In genomic region chr15:33282226-33283020, GRCh38 we compare ENCODE assay signal across 25 cellular contexts. TPM values are rescaled to one million over a fixed set of nuclear protein-coding genes. Genes with fewer than 3 reads are reported as not detected.
DNase-seq lines count a peak whose midpoint lies in the region; ATAC-seq and TF ChIP-seq lines count a peak whose summit lies in the region.
"Had no signal": no experiment of that assay in that cellular context is flagged by ENCODE, and none has a peak within 500 bp of the region (broad histone marks: within the 10 kb centered on the region; RNA-seq: fewer than 3 reads in every experiment).

No MANE protein-coding gene starts in this region.

- H3K9me3 Mint-ChIP-seq in MCF 10A (ENCODE audit: unreplicated experiment): no peaks in the 10 kb centered on the region
- no peaks in the 10 kb centered on the region for H3K9me3 Mint-ChIP-seq in nephron progenitor cell
- H3K9me3 Mint-ChIP-seq in activated naive CD4-positive, alpha-beta T cell treated with anti-CD3 and anti-CD28 coated beads, Interleukin-2, amount 50 U/mL, for 72 hours: no peaks in the 10 kb centered on the region
- H3K9me3 Mint-ChIP-seq: IgD-negative memory B cell had no signal

- H3K36me3 ChIP-seq in breast epithelium: no peaks in the 10 kb centered on the region
- no peaks in the 10 kb centered on the region for H3K36me3 ChIP-seq in hepatocyte (replicated peaks; ENCODE audit: insufficient read depth, low read depth)
- H3K36me3 ChIP-seq: BE2C had no signal

- H3K4me3 ChIP-seq in breast epithelium (no peak overlapping the region), dorsolateral prefrontal cortex (no peak overlapping the region), hepatocyte (no peak overlapping the region)

- H3K79me2 ChIP-seq in hepatocyte: no peaks in the 10 kb centered on the region

- peaks cover 18% of the 10 kb centered on the region for H3K4me1 Mint-ChIP-seq in MCF 10A (ENCODE audit: insufficient read depth, unreplicated experiment)
- H3K4me1 Mint-ChIP-seq in nephron progenitor cell: peaks cover 8% of the 10 kb centered on the region
- H3K4me1 Mint-ChIP-seq: CD4-positive, CD25-positive, alpha-beta regulatory T cell; IgD-negative memory B cell had no signal

- no peaks in the 10 kb centered on the region for H3K9me3 ChIP-seq in breast epithelium
- H3K9me3 ChIP-seq in hepatocyte (ENCODE audit: low read depth): no peaks in the 10 kb centered on the region
- H3K9me3 ChIP-seq: BE2C had no signal

- intact Hi-C loops in MCF 10A (cut with micrococcal nuclease): no loop called here
- intact Hi-C loops in breast epithelium (cut with DNase I; ENCODE audit: low total_unique reads): no loop called here
- intact Hi-C loops in dorsolateral prefrontal cortex (cut with DNase I): no loop called here

- no TSS peak for BruUV-seq in MCF 10A (replicated peaks; lab: Mats Ljungman, UMichigan)

- ATAC-seq in activated naive CD4-positive, alpha-beta T cell treated with anti-CD3 and anti-CD28 coated beads, Interleukin-2, amount 50 U/mL, for 72 hours: no peak
- ATAC-seq in GM21367 (IDR thresholded peaks at IDR 0.05; ENCODE audit: unreplicated experiment): no peak

- WGBS in hepatocyte (ENCODE audit: low lambda C conversion rate, missing lambda C conversion rate): 86% methylated on average over 6 of the region's 6 CpGs

- no peak overlapping the region for H3K27ac ChIP-seq in breast epithelium
- H3K27ac ChIP-seq in dorsolateral prefrontal cortex: peak overlapping the region in 33 of 59 donors; percentile 13 to 97 (median 82)
- no peak overlapping the region for H3K27ac ChIP-seq in hepatocyte
- H3K27ac ChIP-seq: 22Rv1, HL-60, KMS-11 had no signal

- H3K27me3 Mint-ChIP-seq in MCF 10A (ENCODE audit: insufficient read depth, unreplicated experiment): no peaks in the 10 kb centered on the region
- no peaks in the 10 kb centered on the region for H3K27me3 Mint-ChIP-seq in nephron progenitor cell (ENCODE audit: low read depth, poor library complexity)

- H3K27ac Mint-ChIP-seq in MCF 10A (ENCODE audit: low read depth, unreplicated experiment) (peak overlapping the region; percentile 73), nephron progenitor cell (peak overlapping the region; percentile 40)
- peak overlapping the region in 1 of 2 donors; percentile 50 for H3K27ac Mint-ChIP-seq in activated naive CD4-positive, alpha-beta T cell treated with anti-CD3 and anti-CD28 coated beads, Interleukin-2, amount 50 U/mL, for 72 hours
- H3K27ac Mint-ChIP-seq: CD4-positive, CD25-positive, alpha-beta regulatory T cell; IgD-negative memory B cell had no signal

- TF ChIP-seq POLR2A in breast epithelium (IDR thresholded peaks at IDR 0.05): no peak

- TF ChIP-seq CTCF in MCF 10A (IDR thresholded peaks at IDR 0.05; ENCODE audit: unreplicated experiment) (no peak), breast epithelium (IDR thresholded peaks at IDR 0.05) (no peak), dorsolateral prefrontal cortex (IDR thresholded peaks at IDR 0.05 in 54 of 56, conservative IDR thresholded peaks at IDR 0.05 in 2 of 56; ENCODE audit: low read depth in 1 of 56, partially characterized antibody in 56 of 56) (no peak), nephron progenitor cell (IDR thresholded peaks at IDR 0.05) (no peak), hepatocyte (IDR thresholded peaks at IDR 0.05; ENCODE audit: poor library complexity) (no peak)

- no peaks in the 10 kb centered on the region for H3K9me2 ChIP-seq in hepatocyte (replicated peaks; ENCODE audit: insufficient read depth)

- no peaks in the 10 kb centered on the region for H4K20me1 ChIP-seq in hepatocyte (ENCODE audit: insufficient read depth, poor library complexity, severe bottlenecking)

- H2AFZ ChIP-seq in hepatocyte: no peak overlapping the region

- H3K4me1 ChIP-seq in breast epithelium (no peaks in the 10 kb centered on the region), hepatocyte (ENCODE audit: insufficient read depth) (no peaks in the 10 kb centered on the region)
- H3K4me1 ChIP-seq: BE2C had no signal

- DNase-seq in MCF 10A (ENCODE audit: unreplicated experiment): no peak
- DNase-seq in breast epithelium (ENCODE audit: low spot score in 2 of 2): no peak
- DNase-seq in dorsolateral prefrontal cortex: no peak
- no peak for DNase-seq in nephron progenitor cell
- no peak for DNase-seq in activated naive CD4-positive, alpha-beta T cell treated with anti-CD3 and anti-CD28 coated beads, Interleukin-2, amount 50 U/mL, for 72 hours (ENCODE audit: low spot score in 2 of 2)
- no peak for DNase-seq in hepatocyte (ENCODE audit: low spot score)
- DNase-seq in AG08396 (ENCODE audit: low spot score): no peak
- DNase-seq: BE2C; CD4-positive, CD25-positive, alpha-beta regulatory T cell; DMS153; DND-41; NCI-H1092; NCI-H1417 treated with DMSO at 0.1 percent for 48 hours; NCI-H1694 treated with DMSO at 0.1 percent for 48 hours; NCI-H2081 treated with DMSO at 0.1 percent for 48 hours; NCI-H2171; NCI-H524 treated with DMSO at 0.1 percent for 48 hours; NCI-H774; Right ventricle myocardium superior; RPMI8226 had no signal

- H3K36me3 Mint-ChIP-seq in MCF 10A (ENCODE audit: insufficient read depth, unreplicated experiment) (peaks cover 5% of the 10 kb centered on the region), nephron progenitor cell (ENCODE audit: low read depth) (no peaks in the 10 kb centered on the region)
- no peaks in the 10 kb centered on the region for H3K36me3 Mint-ChIP-seq in activated naive CD4-positive, alpha-beta T cell treated with anti-CD3 and anti-CD28 coated beads, Interleukin-2, amount 50 U/mL, for 72 hours
- H3K36me3 Mint-ChIP-seq: CD4-positive, CD25-positive, alpha-beta regulatory T cell; IgD-negative memory B cell had no signal

- CTCF ChIA-PET in MCF 10A (lab: Yijun Ruan, JAX): interaction anchor here (0.6 to 7.3 kb wide), 8 partner anchors 11 to 494 kb away, joined by 3 to 73 read pairs (median 3); no protein-coding TSS in a partner anchor

- H3K4me2 ChIP-seq in hepatocyte: no peak overlapping the region
- H3K4me2 ChIP-seq: KMS-11 had no signal

- H3K27me3 ChIP-seq in breast epithelium (no peaks in the 10 kb centered on the region), dorsolateral prefrontal cortex (no peaks in the 10 kb centered on the region), hepatocyte (no peaks in the 10 kb centered on the region)
- H3K27me3 ChIP-seq: BE2C had no signal

- no peak overlapping the region for H3K4me3 Mint-ChIP-seq in MCF 10A (ENCODE audit: unreplicated experiment)
- no peak overlapping the region for H3K4me3 Mint-ChIP-seq in nephron progenitor cell

- POLR2A ChIA-PET in MCF 10A (lab: Yijun Ruan, JAX): no interaction called here

RNA-seq across cellular contexts. Expression of gene RYR3, which starts 28.3 kb away (rescaled TPM):
- not detected in 2 replicates for total RNA-seq in MCF 10A (2022)
- total RNA-seq in breast epithelium: 1 to 10 TPM; 1.8 to 4.2 (median 2.6) TPM
- 100 to 1,000 TPM in 4 of 120 experiments, 10 to 100 TPM in 116; 20.5 to 135 (median 53.1) TPM for total RNA-seq in dorsolateral prefrontal cortex
- total RNA-seq in activated naive CD4-positive, alpha-beta T cell treated with anti-CD3 and anti-CD28 coated beads, Interleukin-2, amount 50 U/mL, for 72 hours: not detected
- 0.36 and 0.37 TPM in 2 replicates for total RNA-seq in hepatocyte
- polyA plus RNA-seq in hepatocyte: 0.36 and 0.39 TPM in 2 replicates
- total RNA-seq: Right ventricle myocardium superior had no signal

Comparison
In these comparisons a context has a peak if more than half of its experiments do, and no peak if none do; other contexts are left out.
1. H3K27ac ChIP-seq: peak in dorsolateral prefrontal cortex (33 of 59); none in breast epithelium (0 of 2) and hepatocyte (single experiment).
2. RNA of gene RYR3, which starts 28.3 kb away (total RNA-seq): 20.5 to 135 TPM in dorsolateral prefrontal cortex; 1.8 to 4.2 TPM in breast epithelium, 0.36 to 0.37 TPM in hepatocyte, not detected in MCF 10A and not detected in activated naive CD4-positive, alpha-beta T cell treated with anti-CD3 and anti-CD28 coated beads, Interleukin-2, amount 50 U/mL, for 72 hours; every median in the first group is over 4 times any median in the second.